ENCODE assay signal across 10 cellular contexts in genomic region chr5:87081511-87082372, GRCh38.
DNase-seq lines count a peak whose midpoint lies in the region; ATAC-seq and TF ChIP-seq lines count a peak whose summit lies in the region.
"Had no signal": no experiment of that assay in that cellular context is flagged by ENCODE, and none has a peak within 500 bp of the region (broad histone marks: within the 10 kb centered on the region; RNA-seq: fewer than 3 reads in every experiment).

No MANE protein-coding gene starts in this region.

- no peak overlapping the region for H3K4me3 ChIP-seq in upper lobe of right lung
- H3K4me3 ChIP-seq in GM23338: no peak overlapping the region
- H3K4me3 ChIP-seq: heart right ventricle had no signal

- TF ChIP-seq CTCF in upper lobe of right lung (IDR thresholded peaks at IDR 0.05): no peak
- TF ChIP-seq CTCF in GM23338 (conservative IDR thresholded peaks at IDR 0.05; ENCODE audit: low read depth in 2 of 2): no peak

- H3K9me3 Mint-ChIP-seq in effector memory CD8-positive, alpha-beta T cell: peaks cover 0 to 4% of the 10 kb centered on the region in 2 donors
- peaks cover 28% of the 10 kb centered on the region for H3K9me3 Mint-ChIP-seq in GM23338

- peaks cover 23 to 41% of the 10 kb centered on the region in 2 donors for H3K4me1 Mint-ChIP-seq in effector memory CD8-positive, alpha-beta T cell (ENCODE audit: low read depth in 2 of 2)
- H3K4me1 Mint-ChIP-seq in GM23338: no peaks in the 10 kb centered on the region

- H3K4me1 ChIP-seq in upper lobe of right lung: no peaks in the 10 kb centered on the region
- H3K4me1 ChIP-seq in GM23338 (ENCODE audit: insufficient read depth): no peaks in the 10 kb centered on the region

- no peaks in the 10 kb centered on the region for H3F3A ChIP-seq in GM23338 (replicated peaks; ENCODE audit: low read depth)

- H3K4me2 ChIP-seq in GM23338: no peak overlapping the region

- H3K36me3 ChIP-seq in upper lobe of right lung (no peaks in the 10 kb centered on the region), GM23338 (ENCODE audit: insufficient read depth) (no peaks in the 10 kb centered on the region; the same call in 1 of the 2 replicates)
- H3K36me3 ChIP-seq: heart right ventricle had no signal

- H3K9me2 ChIP-seq in GM23338 (ENCODE audit: insufficient read depth): no peaks in the 10 kb centered on the region

- H3K9me3 ChIP-seq in upper lobe of right lung: no peaks in the 10 kb centered on the region

- peak overlapping the region; percentile 18 for H3K27ac ChIP-seq in upper lobe of right lung
- no peak overlapping the region for H3K27ac ChIP-seq in GM23338 (ENCODE audit: low read depth)
- H3K27ac ChIP-seq: VCaP had no signal

- H3K27me3 Mint-ChIP-seq in effector memory CD8-positive, alpha-beta T cell: no peaks in the 10 kb centered on the region
- H3K27me3 Mint-ChIP-seq in GM23338 (ENCODE audit: insufficient read depth, low read depth, poor library complexity): no peaks in the 10 kb centered on the region

- H3K36me3 Mint-ChIP-seq in effector memory CD8-positive, alpha-beta T cell (ENCODE audit: insufficient read depth): no peaks in the 10 kb centered on the region
- peaks cover 8% of the 10 kb centered on the region; the same call in 1 of the 3 replicates for H3K36me3 Mint-ChIP-seq in GM23338 (ENCODE audit: low read depth)

- no peak for DNase-seq in left ventricle myocardium superior
- DNase-seq in Right ventricle myocardium inferior (ENCODE audit: missing footprints): no peak
- peak; percentile 32 for DNase-seq in OCI-M2 (lab: John Stamatoyannopoulos, UW; ENCODE audit: unreplicated experiment)
- DNase-seq in effector memory CD8-positive, alpha-beta T cell: peak; percentile 12 to 26 (median 17)
- DNase-seq in upper lobe of right lung: no peak
- no peak for DNase-seq in NCI-H2171 treated with DMSO at 0.1 percent for 48 hours (lab: John Stamatoyannopoulos, UW)
- no peak for DNase-seq in GM23338 (ENCODE audit: low spot score)
- DNase-seq: heart right ventricle had no signal

- H3K27ac Mint-ChIP-seq in effector memory CD8-positive, alpha-beta T cell: peak overlapping the region; percentile 49 to 79
- no peak overlapping the region for H3K27ac Mint-ChIP-seq in GM23338

- H3K79me2 ChIP-seq in GM23338 (replicated peaks; ENCODE audit: insufficient read depth): no peaks in the 10 kb centered on the region

- intact Hi-C loops in left ventricle myocardium superior (cut with micrococcal nuclease): no loop called here
- intact Hi-C loops in Right ventricle myocardium inferior (cut with DNase I): no loop called here
- intact Hi-C loops in upper lobe of right lung (cut with DNase I): no loop called here

- H3K27me3 ChIP-seq in upper lobe of right lung: no peaks in the 10 kb centered on the region
- H3K27me3 ChIP-seq in GM23338 (ENCODE audit: insufficient read depth): no peaks in the 10 kb centered on the region

- H3K4me3 Mint-ChIP-seq in effector memory CD8-positive, alpha-beta T cell: peak overlapping the region; percentile 48 to 73
- no peak overlapping the region for H3K4me3 Mint-ChIP-seq in GM23338

- no peaks in the 10 kb centered on the region for H4K20me1 ChIP-seq in GM23338 (replicated peaks; ENCODE audit: insufficient read depth)

- peak; percentile 26 for ATAC-seq in left ventricle myocardium superior
- no peak for ATAC-seq in Right ventricle myocardium inferior
- ATAC-seq in HG02885 (IDR thresholded peaks at IDR 0.05; ENCODE audit: poor library complexity, unreplicated experiment): peak; percentile 95
- ATAC-seq in effector memory CD8-positive, alpha-beta T cell (replicated peaks): peak; percentile 94
- peak; percentile 72 for ATAC-seq in upper lobe of right lung
- ATAC-seq in GM23338: no peak

- H2AFZ ChIP-seq in GM23338: no peak overlapping the region

TF ChIP-seq in GM23338, 12 proteins besides CTCF, POLR2A, EP300 and RAD21 (continues in another document):
- no peak for TF ChIP-seq ZNF114 (CRISPR knock-in tag; IDR thresholded peaks at IDR 0.05)
- TF ChIP-seq NANOG (IDR thresholded peaks at IDR 0.05; ENCODE audit: borderline replicate concordance): no peak
- no peak for TF ChIP-seq REST (IDR thresholded peaks at IDR 0.05; ENCODE audit: unreplicated experiment)
- no peak for TF ChIP-seq STAT1 (IDR thresholded peaks at IDR 0.05; ENCODE audit: unreplicated experiment)
- TF ChIP-seq EZH2phosphoT487 (IDR thresholded peaks at IDR 0.05; ENCODE audit: unreplicated experiment): no peak
- TF ChIP-seq ZNF331 (CRISPR knock-in tag; IDR thresholded peaks at IDR 0.05; ENCODE audit: low read depth): no peak
- TF ChIP-seq JUNB (IDR thresholded peaks at IDR 0.05; ENCODE audit: unreplicated experiment): no peak
- no peak for TF ChIP-seq CREB1 (CRISPR knock-in tag; IDR thresholded peaks at IDR 0.05; ENCODE audit: low read depth)

Comparison
In these comparisons a context has a peak if more than half of its experiments do, and no peak if none do; other contexts are left out.
1. ATAC-seq: peak in left ventricle myocardium superior (single experiment), HG02885 (single experiment), effector memory CD8-positive, alpha-beta T cell (single experiment) and upper lobe of right lung (single experiment); none in Right ventricle myocardium inferior (single experiment) and GM23338 (single experiment).
2. DNase-seq: peak in OCI-M2 (single experiment) and effector memory CD8-positive, alpha-beta T cell (3 of 3); none in left ventricle myocardium superior (single experiment), Right ventricle myocardium inferior (single experiment), upper lobe of right lung (single experiment), NCI-H2171 treated with DMSO at 0.1 percent for 48 hours (single experiment) and GM23338 (single experiment).